ENCODE assay signal across 1 cellular context in the genomic region with DNA sequence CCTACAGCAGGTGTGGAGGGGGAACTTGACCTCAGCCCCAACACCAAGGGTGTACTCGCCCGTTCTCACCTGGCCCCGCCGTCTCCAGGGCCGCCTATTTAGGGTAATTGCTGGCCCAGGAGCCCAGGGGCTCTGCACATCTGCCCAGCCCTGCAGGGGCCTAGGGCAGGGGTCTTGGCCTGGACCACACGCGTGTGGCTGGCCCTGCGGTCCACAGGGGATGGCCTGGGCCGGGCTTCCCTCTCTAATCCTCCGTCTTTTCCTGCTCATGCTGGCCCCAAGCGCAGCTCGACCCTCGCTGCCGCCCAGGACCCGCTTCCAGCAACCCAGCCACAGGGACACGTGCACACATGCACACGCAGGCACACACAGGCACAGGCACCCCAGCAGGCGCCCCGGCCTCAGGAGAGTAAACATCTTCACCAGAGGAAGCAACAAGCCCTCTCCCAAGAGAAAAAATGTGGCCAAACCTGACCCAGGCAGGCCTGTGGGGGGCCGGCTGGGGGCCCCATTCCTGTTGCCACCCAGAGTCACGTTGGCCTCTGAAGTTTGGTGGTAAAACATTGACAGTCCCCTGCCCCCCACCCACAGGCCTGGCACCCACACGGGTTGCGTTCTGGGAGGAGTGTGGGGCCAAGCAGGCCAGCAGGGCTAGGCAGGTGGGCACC.
TF ChIP-seq lines count a peak whose summit lies in the region.

No MANE protein-coding gene starts in this region.

TF ChIP-seq in HEK293, 187 proteins besides CTCF, POLR2A, EP300 and RAD21:
- peak; percentile 36; the same call in 1 of the 2 replicates for TF ChIP-seq GLIS1 (tag by site-specific recombination; IDR thresholded peaks at IDR 0.05)
- TF ChIP-seq KLF7 (tag by site-specific recombination; IDR thresholded peaks at IDR 0.05; ENCODE audit: borderline replicate concordance) = no peak
- 0 out of 2 replicates have a peak, but pooled peaks have one; percentile 43 for TF ChIP-seq GLIS2 (tag by site-specific recombination; IDR thresholded peaks at IDR 0.05)
- TF ChIP-seq, protein P1, sequence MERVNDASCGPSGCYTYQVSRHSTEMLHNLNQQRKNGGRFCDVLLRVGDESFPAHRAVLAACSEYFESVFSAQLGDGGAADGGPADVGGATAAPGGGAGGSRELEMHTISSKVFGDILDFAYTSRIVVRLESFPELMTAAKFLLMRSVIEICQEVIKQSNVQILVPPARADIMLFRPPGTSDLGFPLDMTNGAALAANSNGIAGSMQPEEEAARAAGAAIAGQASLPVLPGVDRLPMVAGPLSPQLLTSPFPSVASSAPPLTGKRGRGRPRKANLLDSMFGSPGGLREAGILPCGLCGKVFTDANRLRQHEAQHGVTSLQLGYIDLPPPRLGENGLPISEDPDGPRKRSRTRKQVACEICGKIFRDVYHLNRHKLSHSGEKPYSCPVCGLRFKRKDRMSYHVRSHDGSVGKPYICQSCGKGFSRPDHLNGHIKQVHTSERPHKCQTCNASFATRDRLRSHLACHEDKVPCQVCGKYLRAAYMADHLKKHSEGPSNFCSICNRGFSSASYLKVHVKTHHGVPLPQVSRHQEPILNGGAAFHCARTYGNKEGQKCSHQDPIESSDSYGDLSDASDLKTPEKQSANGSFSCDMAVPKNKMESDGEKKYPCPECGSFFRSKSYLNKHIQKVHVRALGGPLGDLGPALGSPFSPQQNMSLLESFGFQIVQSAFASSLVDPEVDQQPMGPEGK (tag by site-specific recombination; IDR thresholded peaks at IDR 0.05) = no peak
- no peak for TF ChIP-seq ZNF777 (tag by site-specific recombination; IDR thresholded peaks at IDR 0.05; ENCODE audit: borderline replicate concordance)
- TF ChIP-seq ZNF658 (tag by site-specific recombination; IDR thresholded peaks at IDR 0.05) = no peak
- TF ChIP-seq, protein P2, sequence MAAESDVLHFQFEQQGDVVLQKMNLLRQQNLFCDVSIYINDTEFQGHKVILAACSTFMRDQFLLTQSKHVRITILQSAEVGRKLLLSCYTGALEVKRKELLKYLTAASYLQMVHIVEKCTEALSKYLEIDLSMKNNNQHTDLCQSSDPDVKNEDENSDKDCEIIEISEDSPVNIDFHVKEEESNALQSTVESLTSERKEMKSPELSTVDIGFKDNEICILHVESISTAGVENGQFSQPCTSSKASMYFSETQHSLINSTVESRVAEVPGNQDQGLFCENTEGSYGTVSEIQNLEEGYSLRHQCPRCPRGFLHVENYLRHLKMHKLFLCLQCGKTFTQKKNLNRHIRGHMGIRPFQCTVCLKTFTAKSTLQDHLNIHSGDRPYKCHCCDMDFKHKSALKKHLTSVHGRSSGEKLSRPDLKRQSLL (tag by site-specific recombination; IDR thresholded peaks at IDR 0.05) = no peak
- TF ChIP-seq ZNF404 (tag by site-specific recombination; IDR thresholded peaks at IDR 0.05) = no peak
- TF ChIP-seq ZNF2 (tag by site-specific recombination; IDR thresholded peaks at IDR 0.05) = no peak
- TF ChIP-seq ZNF335 (tag by site-specific recombination; conservative IDR thresholded peaks at IDR 0.05) = peak; percentile 84
- TF ChIP-seq, protein P3, sequence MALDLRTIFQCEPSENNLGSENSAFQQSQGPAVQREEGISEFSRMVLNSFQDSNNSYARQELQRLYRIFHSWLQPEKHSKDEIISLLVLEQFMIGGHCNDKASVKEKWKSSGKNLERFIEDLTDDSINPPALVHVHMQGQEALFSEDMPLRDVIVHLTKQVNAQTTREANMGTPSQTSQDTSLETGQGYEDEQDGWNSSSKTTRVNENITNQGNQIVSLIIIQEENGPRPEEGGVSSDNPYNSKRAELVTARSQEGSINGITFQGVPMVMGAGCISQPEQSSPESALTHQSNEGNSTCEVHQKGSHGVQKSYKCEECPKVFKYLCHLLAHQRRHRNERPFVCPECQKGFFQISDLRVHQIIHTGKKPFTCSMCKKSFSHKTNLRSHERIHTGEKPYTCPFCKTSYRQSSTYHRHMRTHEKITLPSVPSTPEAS (tag by site-specific recombination; IDR thresholded peaks at IDR 0.05) = no peak
- TF ChIP-seq, protein P4, sequence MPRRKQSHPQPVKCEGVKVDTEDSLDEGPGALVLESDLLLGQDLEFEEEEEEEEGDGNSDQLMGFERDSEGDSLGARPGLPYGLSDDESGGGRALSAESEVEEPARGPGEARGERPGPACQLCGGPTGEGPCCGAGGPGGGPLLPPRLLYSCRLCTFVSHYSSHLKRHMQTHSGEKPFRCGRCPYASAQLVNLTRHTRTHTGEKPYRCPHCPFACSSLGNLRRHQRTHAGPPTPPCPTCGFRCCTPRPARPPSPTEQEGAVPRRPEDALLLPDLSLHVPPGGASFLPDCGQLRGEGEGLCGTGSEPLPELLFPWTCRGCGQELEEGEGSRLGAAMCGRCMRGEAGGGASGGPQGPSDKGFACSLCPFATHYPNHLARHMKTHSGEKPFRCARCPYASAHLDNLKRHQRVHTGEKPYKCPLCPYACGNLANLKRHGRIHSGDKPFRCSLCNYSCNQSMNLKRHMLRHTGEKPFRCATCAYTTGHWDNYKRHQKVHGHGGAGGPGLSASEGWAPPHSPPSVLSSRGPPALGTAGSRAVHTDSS (tag by site-specific recombination; IDR thresholded peaks at IDR 0.05) = no peak
- 0 out of 2 replicates have a peak, but pooled peaks have one; percentile 18 for TF ChIP-seq ZFHX2 (tag by site-specific recombination; conservative IDR thresholded peaks at IDR 0.05)
- no peak for TF ChIP-seq HOXC10 (CRISPR knock-in tag; IDR thresholded peaks at IDR 0.05)
- no peak for TF ChIP-seq ZNF560 (tag by site-specific recombination; IDR thresholded peaks at IDR 0.05; ENCODE audit: borderline replicate concordance)
- TF ChIP-seq, protein P5, sequence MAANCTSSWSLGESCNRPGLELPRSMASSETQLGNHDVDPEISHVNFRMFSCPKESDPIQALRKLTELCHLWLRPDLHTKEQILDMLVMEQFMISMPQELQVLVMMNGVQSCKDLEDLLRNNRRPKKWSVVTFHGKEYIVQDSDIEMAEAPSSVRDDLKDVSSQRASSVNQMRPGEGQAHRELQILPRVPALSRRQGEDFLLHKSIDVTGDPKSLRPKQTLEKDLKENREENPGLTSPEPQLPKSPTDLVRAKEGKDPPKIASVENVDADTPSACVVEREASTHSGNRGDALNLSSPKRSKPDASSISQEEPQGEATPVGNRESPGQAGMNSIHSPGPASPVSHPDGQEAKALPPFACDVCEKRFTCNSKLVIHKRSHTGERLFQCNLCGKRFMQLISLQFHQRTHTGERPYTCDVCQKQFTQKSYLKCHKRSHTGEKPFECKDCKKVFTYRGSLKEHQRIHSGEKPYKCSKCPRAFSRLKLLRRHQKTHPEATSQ (tag by site-specific recombination; IDR thresholded peaks at IDR 0.05) = no peak
- TF ChIP-seq WT1 (tag by site-specific recombination; IDR thresholded peaks at IDR 0.05) = no peak
- TF ChIP-seq RBAK (tag by site-specific recombination; IDR thresholded peaks at IDR 0.05) = no peak
TF ChIP-seq in HEK293: peak in this region for 4.
